Comparison of ENCODE assay signal across 16 cellular contexts in the genomic region with DNA sequence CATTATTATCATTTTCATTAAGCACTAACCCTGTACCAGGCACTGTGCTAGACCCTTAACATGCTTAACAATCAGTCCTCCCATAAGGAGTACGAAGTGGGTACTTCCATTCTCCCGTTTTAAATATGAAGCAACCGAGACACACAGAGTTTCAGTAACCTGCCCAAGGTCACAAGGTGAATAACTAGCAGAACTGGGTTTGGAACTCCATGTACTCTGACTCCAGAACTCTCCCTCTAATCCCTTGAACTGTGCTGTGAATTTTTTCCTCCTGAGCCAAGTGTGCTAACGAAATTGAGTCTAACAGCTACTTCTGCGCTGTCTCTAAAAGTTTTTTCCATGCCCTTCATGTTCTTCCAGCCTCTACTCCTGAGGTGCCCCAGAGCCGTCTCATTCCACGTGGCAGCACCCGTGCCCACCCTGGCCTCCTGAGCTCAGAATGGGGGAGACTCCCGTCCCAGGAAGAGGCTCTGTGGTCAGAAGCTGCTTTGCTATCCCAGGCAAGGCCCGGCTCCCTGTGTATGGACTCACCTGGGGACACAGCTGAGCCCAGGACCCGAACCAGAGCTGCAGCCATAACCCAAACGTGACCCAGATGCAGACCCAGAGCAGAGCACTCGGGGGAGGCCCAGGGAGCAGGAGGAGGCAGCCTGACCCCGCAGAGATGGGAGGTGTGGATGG. TPM values are rescaled to one million over a fixed set of nuclear protein-coding genes. Genes with fewer than 3 reads are reported as not detected.
"Had no signal": no experiment of that assay in that cellular context is flagged by ENCODE, and none has a peak within 500 bp of the region (broad histone marks: within the 10 kb centered on the region; RNA-seq: fewer than 3 reads in every experiment).

No MANE protein-coding gene starts in this region.

- H3K4me3 Mint-ChIP-seq: activated naive CD8-positive, alpha-beta T cell; activated T-cell treated with anti-CD3 and anti-CD28 coated beads, Interleukin-2, amount 50 U/mL, for 4 hours; naive B cell; T-cell had no signal

- DNase-seq: activated CD4-positive, alpha-beta T cell treated with anti-CD3 and anti-CD28 coated beads for 48 hours; activated gamma-delta T cell; activated T-cell treated with anti-CD3 and anti-CD28 coated beads, Interleukin-2, amount 50 U/mL, for 4 hours; amygdala; brain microvascular endothelial cell; foreskin fibroblast; glutamatergic neuron; lower lobe of right lung; midbrain; naive B cell; stimulated activated CD4-positive, alpha-beta T cell treated with anti-CD3 and anti-CD28 coated beads, Interleukin-4, amount 100 ng/mL, for 24 hours; T-cell; T1000 had no signal

- H3K4me1 Mint-ChIP-seq: naive B cell, T-cell had no signal

- H3K36me3 Mint-ChIP-seq: activated naive CD8-positive, alpha-beta T cell; naive B cell; T-cell had no signal

- ATAC-seq: T-cell had no signal

- H3K27ac Mint-ChIP-seq: activated naive CD8-positive, alpha-beta T cell; progenitor cell of endocrine pancreas; T-cell had no signal

RNA-seq across cellular contexts. Expression of gene TRIM29, which starts 8.6 kb away (rescaled TPM):
- total RNA-seq: activated CD8-positive, alpha-beta memory T cell treated with anti-CD3 and anti-CD28 coated beads for 36 hours; activated T-cell treated with anti-CD3 and anti-CD28 coated beads, Interleukin-2, amount 50 U/mL, for 4 hours; progenitor cell of endocrine pancreas; T-cell had no signal
